Comparison of ENCODE assay signal across 6 cellular contexts in the genomic region with DNA sequence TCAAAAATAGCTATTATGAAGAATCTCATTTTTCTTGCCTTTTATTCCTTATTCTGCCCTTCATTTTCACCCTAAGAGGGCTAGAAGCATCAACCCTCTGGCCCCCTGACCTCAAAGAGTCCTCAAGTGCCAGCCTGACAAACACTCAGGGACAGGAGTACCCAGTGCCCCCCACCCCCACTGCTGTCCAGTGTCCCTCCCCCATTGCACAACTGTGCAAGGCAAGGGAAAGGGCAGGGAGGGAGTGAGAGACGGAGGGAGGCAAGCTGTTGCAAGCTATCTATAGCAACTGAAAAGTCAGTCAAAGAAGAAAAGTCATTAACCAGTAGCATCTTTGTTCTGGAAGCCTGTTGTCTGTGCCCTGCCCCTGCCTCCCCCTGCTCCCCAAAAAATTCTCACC. TPM values are rescaled to one million over a fixed set of nuclear protein-coding genes. Genes with fewer than 3 reads are reported as not detected.
"Had no signal": no experiment of that assay in that cellular context is flagged by ENCODE, and none has a peak within 500 bp of the region (broad histone marks: within the 10 kb centered on the region; RNA-seq: fewer than 3 reads in every experiment).

No MANE protein-coding gene starts in this region.

RNA-seq across cellular contexts. Expression of a gene that starts 21.1 kb away (rescaled TPM):
- total RNA-seq: GM23338, H1, H4, H9 had no signal

RNA-seq across cellular contexts. Expression of a gene that starts 33.2 kb away (rescaled TPM):
- total RNA-seq: GM23248, GM23338, H1, H4, H9, HFFc6 had no signal
